Comparison of ENCODE assay signal across 7 cellular contexts in the genomic region with DNA sequence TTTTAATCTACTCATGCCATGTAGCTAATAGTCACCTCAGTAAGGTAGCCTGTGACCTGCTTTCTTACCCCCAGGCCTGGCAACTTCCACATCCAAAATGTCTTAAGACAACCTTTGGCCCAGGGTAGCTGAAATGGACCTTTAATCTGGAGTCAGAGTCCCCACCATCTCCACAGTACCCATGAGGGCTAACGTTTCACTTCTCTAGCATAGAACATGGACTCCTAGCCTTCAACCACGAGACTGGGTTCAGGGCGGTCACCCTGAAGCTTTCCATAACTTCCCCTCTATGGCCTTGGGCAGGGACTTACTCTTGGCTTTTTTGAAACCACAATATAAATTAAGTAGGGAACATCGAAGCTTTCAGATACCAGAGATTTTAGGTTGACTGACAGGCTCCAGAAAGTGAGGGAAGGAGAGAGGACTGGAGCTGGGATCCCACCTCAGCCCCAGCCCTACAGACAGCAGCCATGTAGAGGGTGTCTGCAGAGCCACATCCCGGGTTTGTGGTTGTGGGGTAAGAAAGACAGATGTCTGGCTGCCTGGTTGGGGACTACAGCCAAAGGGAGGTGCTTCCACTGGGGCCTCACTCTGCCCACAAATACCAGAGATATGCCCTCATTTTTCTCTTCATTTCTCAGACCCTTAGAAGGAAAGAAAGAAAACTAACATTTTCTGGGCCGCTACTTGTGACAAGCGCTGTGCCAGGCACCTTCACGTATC. TPM values are rescaled to one million over a fixed set of nuclear protein-coding genes. Genes with fewer than 3 reads are reported as not detected.
A peak's percentile ranks its signal among the peaks of the same experiment; 100 is the strongest.
DNase-seq lines count a peak whose midpoint lies in the region; ATAC-seq, FAIRE-seq and TF ChIP-seq lines count a peak whose summit lies in the region.

No MANE protein-coding gene starts in this region.

- H3K9me3 Mint-ChIP-seq in activated CD4-positive, alpha-beta T cell treated with anti-CD3 and anti-CD28 coated beads, Interleukin-2, amount 10 ng/mL, durations not matched to agents 7 days and 5 days: peaks cover 9% of the 10 kb centered on the region
- H3K9me3 Mint-ChIP-seq in stimulated activated naive CD8-positive, alpha-beta T cell treated with anti-CD3 and anti-CD28 coated beads, Interleukin-15, Interleukin-2, amounts not matched to agents 100 ng/mL and 50 ng/mL, for 24 hours: no peaks in the 10 kb centered on the region

- H3K4me1 Mint-ChIP-seq in activated CD4-positive, alpha-beta T cell treated with anti-CD3 and anti-CD28 coated beads, Interleukin-2, amount 10 ng/mL, durations not matched to agents 7 days and 5 days: peaks cover 66% of the 10 kb centered on the region
- H3K4me1 Mint-ChIP-seq in stimulated activated naive CD8-positive, alpha-beta T cell treated with anti-CD3 and anti-CD28 coated beads, Interleukin-15, Interleukin-2, amounts not matched to agents 100 ng/mL and 50 ng/mL, for 24 hours (ENCODE audit: low read depth): peaks cover 68% of the 10 kb centered on the region

- no peak for ATAC-seq in HG02852 (IDR thresholded peaks at IDR 0.05; ENCODE audit: unreplicated experiment)

- H3K36me3 Mint-ChIP-seq in activated CD4-positive, alpha-beta T cell treated with anti-CD3 and anti-CD28 coated beads, Interleukin-2, amount 10 ng/mL, durations not matched to agents 7 days and 5 days (ENCODE audit: low read depth): peaks cover 57% of the 10 kb centered on the region
- H3K36me3 Mint-ChIP-seq in stimulated activated naive CD8-positive, alpha-beta T cell treated with anti-CD3 and anti-CD28 coated beads, Interleukin-15, Interleukin-2, amounts not matched to agents 100 ng/mL and 50 ng/mL, for 24 hours (ENCODE audit: low read depth): peaks cover 12% of the 10 kb centered on the region

- POLR2A ChIA-PET in activated CD4-positive, alpha-beta T cell treated with anti-CD3 and anti-CD28 coated beads, Interleukin-2, amount 10 ng/mL, durations not matched to agents 7 days and 5 days (lab: Charles Lee): no interaction called here

- peak overlapping the region; percentile 90 for H3K4me3 Mint-ChIP-seq in activated CD4-positive, alpha-beta T cell treated with anti-CD3 and anti-CD28 coated beads, Interleukin-2, amount 10 ng/mL, durations not matched to agents 7 days and 5 days
- peak overlapping the region; percentile 84 for H3K4me3 Mint-ChIP-seq in stimulated activated naive CD8-positive, alpha-beta T cell treated with anti-CD3 and anti-CD28 coated beads, Interleukin-15, Interleukin-2, amounts not matched to agents 100 ng/mL and 50 ng/mL, for 24 hours

- peak overlapping the region; percentile 80 for H3K4me3 ChIP-seq in foreskin fibroblast (ENCODE audit: low read depth in 1 of 2, low read length in 2 of 2)

- FAIRE-seq in GM18507 (lab: Jason Lieb, UNC): peak; percentile 15

- no peaks in the 10 kb centered on the region for H3K27me3 Mint-ChIP-seq in activated CD4-positive, alpha-beta T cell treated with anti-CD3 and anti-CD28 coated beads, Interleukin-2, amount 10 ng/mL, durations not matched to agents 7 days and 5 days
- H3K27me3 Mint-ChIP-seq in stimulated activated naive CD8-positive, alpha-beta T cell treated with anti-CD3 and anti-CD28 coated beads, Interleukin-15, Interleukin-2, amounts not matched to agents 100 ng/mL and 50 ng/mL, for 24 hours: no peaks in the 10 kb centered on the region

- no peak for DNase-seq in GM18507 (ENCODE audit: extremely low spot score, insufficient read length, low read depth)
- peak; percentile 71 for DNase-seq in activated CD4-positive, alpha-beta T cell treated with anti-CD3 and anti-CD28 coated beads, Interleukin-2, amount 10 ng/mL, durations not matched to agents 7 days and 5 days
- DNase-seq in foreskin fibroblast: peak in 1 of 2 donors; percentile 62
- DNase-seq in NCI-H1436 treated with DMSO at 0.1 percent for 48 hours (lab: John Stamatoyannopoulos, UW): no peak
- no peak for DNase-seq in stimulated activated CD4-positive, alpha-beta T cell treated with anti-CD3 and anti-CD28 coated beads, Interleukin-1b, Interleukin-23, amount 100 ng/mL, for 48 hours

- no peak for TF ChIP-seq CTCF in foreskin fibroblast (IDR thresholded peaks at IDR 0.05; ENCODE audit: low read depth, low read length)

- CTCF ChIA-PET in activated CD4-positive, alpha-beta T cell treated with anti-CD3 and anti-CD28 coated beads, Interleukin-2, amount 10 ng/mL, durations not matched to agents 7 days and 5 days (lab: Charles Lee): interaction anchor here (0.6 to 4.4 kb wide), 12 partner anchors 9 to 1281 kb away, joined by 3 to 17 read pairs (median 4); no protein-coding TSS in a partner anchor

- peak overlapping the region; percentile 60 for H3K27ac Mint-ChIP-seq in activated CD4-positive, alpha-beta T cell treated with anti-CD3 and anti-CD28 coated beads, Interleukin-2, amount 10 ng/mL, durations not matched to agents 7 days and 5 days
- H3K27ac Mint-ChIP-seq in stimulated activated naive CD8-positive, alpha-beta T cell treated with anti-CD3 and anti-CD28 coated beads, Interleukin-15, Interleukin-2, amounts not matched to agents 100 ng/mL and 50 ng/mL, for 24 hours: peak overlapping the region; percentile 87

RNA-seq across cellular contexts. Expression of gene TBC1D10A, which starts 2.6 kb away (rescaled TPM):
- 10 to 100 TPM; 45.5 to 47.6 TPM for total RNA-seq in activated CD4-positive, alpha-beta T cell treated with anti-CD3 and anti-CD28 coated beads, Interleukin-2, amount 10 ng/mL, durations not matched to agents 7 days and 5 days

RNA-seq across cellular contexts. Expression of gene SF3A1, which starts 32.5 kb away (rescaled TPM):
- 100 to 1,000 TPM; 247 to 279 TPM for total RNA-seq in activated CD4-positive, alpha-beta T cell treated with anti-CD3 and anti-CD28 coated beads, Interleukin-2, amount 10 ng/mL, durations not matched to agents 7 days and 5 days

RNA-seq across cellular contexts. Expression of gene CCDC157, which starts 32.6 kb away (rescaled TPM):
- 1 to 10 TPM; 3.5 to 4.3 TPM for total RNA-seq in activated CD4-positive, alpha-beta T cell treated with anti-CD3 and anti-CD28 coated beads, Interleukin-2, amount 10 ng/mL, durations not matched to agents 7 days and 5 days

RNA-seq across cellular contexts. Expression of gene CASTOR1, which starts 34.9 kb away (rescaled TPM):
- total RNA-seq in activated CD4-positive, alpha-beta T cell treated with anti-CD3 and anti-CD28 coated beads, Interleukin-2, amount 10 ng/mL, durations not matched to agents 7 days and 5 days: 10 to 100 TPM; 16.7 to 20.0 TPM

RNA-seq across cellular contexts. Expression of gene OSM, which starts 57.5 kb away (rescaled TPM):
- total RNA-seq in activated CD4-positive, alpha-beta T cell treated with anti-CD3 and anti-CD28 coated beads, Interleukin-2, amount 10 ng/mL, durations not matched to agents 7 days and 5 days: 10 to 100 TPM; 74.7 to 80.5 TPM
